Comparison of ENCODE assay signal across 1 cellular context in genomic region chr2:174846941-174847938, GRCh38.
TF ChIP-seq lines count a peak whose summit lies in the region.

No MANE protein-coding gene starts in this region.

TF ChIP-seq in SK-N-SH, 30 proteins besides CTCF, POLR2A, EP300 and RAD21 (continued from another document):
- TF ChIP-seq PBX3 (IDR thresholded peaks at IDR 0.05) = peak; percentile 34; the same call in 1 of the 2 replicates
- no peak for TF ChIP-seq MAX (IDR thresholded peaks at IDR 0.05; ENCODE audit: low read depth)
- TF ChIP-seq SIN3A (IDR thresholded peaks at IDR 0.05; ENCODE audit: borderline replicate concordance, low read depth, low read length) = no peak
- TF ChIP-seq NFIC (IDR thresholded peaks at IDR 0.05; ENCODE audit: borderline replicate concordance) = no peak
- TF ChIP-seq MXI1 (IDR thresholded peaks at IDR 0.05; ENCODE audit: low read depth, low read length) = no peak; the same call in 1 of the 2 replicates
- no peak for TF ChIP-seq TAF1 (IDR thresholded peaks at IDR 0.05; ENCODE audit: borderline replicate concordance, low read depth, low read length)
- no peak for TF ChIP-seq IRF3 (IDR thresholded peaks at IDR 0.05; ENCODE audit: low read depth, low read length)
- TF ChIP-seq GABPA (IDR thresholded peaks at IDR 0.05; ENCODE audit: low read depth) = no peak
- no peak for TF ChIP-seq RCOR1 (IDR thresholded peaks at IDR 0.05; ENCODE audit: low read length)
- TF ChIP-seq RXRA (IDR thresholded peaks at IDR 0.05; ENCODE audit: borderline replicate concordance, low read depth) = no peak
- TF ChIP-seq NRF1 (IDR thresholded peaks at IDR 0.05; ENCODE audit: low read depth, low read length) = no peak
- TF ChIP-seq RFX5 (IDR thresholded peaks at IDR 0.05; ENCODE audit: low read length) = peak; percentile 72
- TF ChIP-seq CHD2 (IDR thresholded peaks at IDR 0.05; ENCODE audit: low read length, partially characterized antibody) = peak; percentile 35
- no peak for TF ChIP-seq FOXJ3 (CRISPR knock-in tag; IDR thresholded peaks at IDR 0.05)
- TF ChIP-seq FOXM1 (IDR thresholded peaks at IDR 0.05; ENCODE audit: low read depth) = no peak
- TF ChIP-seq SMC3 (IDR thresholded peaks at IDR 0.05; ENCODE audit: low read depth, low read length) = no peak
